Comparison of ENCODE assay signal across 1 cellular context in the genomic region with DNA sequence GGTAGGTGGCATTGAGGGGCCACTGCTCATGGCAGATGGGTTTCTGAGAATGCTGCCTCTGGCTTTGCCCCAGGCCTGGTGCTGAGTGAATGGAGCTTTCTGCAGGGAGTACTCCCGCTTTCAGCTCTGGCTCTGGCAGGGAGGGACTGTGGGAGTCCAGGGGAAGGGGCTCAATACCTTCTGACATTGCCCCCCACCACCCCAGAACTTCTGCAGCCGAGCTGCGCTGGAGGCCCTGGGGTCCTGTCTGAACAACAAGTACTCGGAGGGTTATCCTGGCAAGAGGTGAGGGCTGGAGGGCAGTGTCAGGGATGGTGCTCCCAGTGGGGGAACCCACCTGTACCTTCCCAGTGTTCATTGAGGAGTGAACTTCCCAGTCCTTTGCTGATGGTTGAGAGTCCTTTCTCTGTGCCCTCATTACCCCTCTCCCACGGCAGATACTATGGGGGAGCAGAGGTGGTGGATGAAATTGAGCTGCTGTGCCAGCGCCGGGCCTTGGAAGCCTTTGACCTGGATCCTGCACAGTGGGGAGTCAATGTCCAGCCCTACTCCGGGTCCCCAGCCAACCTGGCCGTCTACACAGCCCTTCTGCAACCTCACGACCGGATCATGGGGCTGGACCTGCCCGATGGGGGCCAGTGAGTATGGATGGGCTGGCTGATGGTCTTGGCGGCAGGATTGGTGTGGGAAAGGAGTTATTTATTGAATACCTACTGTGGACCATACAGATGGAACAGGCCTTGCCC.
TF ChIP-seq lines count a peak whose summit lies in the region.

No MANE protein-coding gene starts in this region.

TF ChIP-seq in GM12878, 131 proteins besides CTCF, POLR2A, EP300 and RAD21:
- TF ChIP-seq SKIL (IDR thresholded peaks at IDR 0.05; ENCODE audit: low read depth, poor library complexity, severe bottlenecking), result no peak
- no peak for TF ChIP-seq IRF5 (IDR thresholded peaks at IDR 0.05; ENCODE audit: borderline replicate concordance)
- TF ChIP-seq SUZ12 (IDR thresholded peaks at IDR 0.05; ENCODE audit: unreplicated experiment), result no peak
- no peak for TF ChIP-seq FOXK2 (IDR thresholded peaks at IDR 0.05)
- TF ChIP-seq REST (IDR thresholded peaks at IDR 0.05; ENCODE audit: low read depth, low read length), result no peak
- TF ChIP-seq NRF1 (conservative IDR thresholded peaks at IDR 0.05; ENCODE audit: low read depth, low read length), result no peak
- TF ChIP-seq RFX5 (IDR thresholded peaks at IDR 0.05; ENCODE audit: low read depth, low read length), result no peak
- TF ChIP-seq CBX5 (IDR thresholded peaks at IDR 0.05; ENCODE audit: low read depth), result no peak
- TF ChIP-seq ZNF24 (IDR thresholded peaks at IDR 0.05), result no peak
